ENCODE assay signal across 14 cellular contexts in the genomic region with DNA sequence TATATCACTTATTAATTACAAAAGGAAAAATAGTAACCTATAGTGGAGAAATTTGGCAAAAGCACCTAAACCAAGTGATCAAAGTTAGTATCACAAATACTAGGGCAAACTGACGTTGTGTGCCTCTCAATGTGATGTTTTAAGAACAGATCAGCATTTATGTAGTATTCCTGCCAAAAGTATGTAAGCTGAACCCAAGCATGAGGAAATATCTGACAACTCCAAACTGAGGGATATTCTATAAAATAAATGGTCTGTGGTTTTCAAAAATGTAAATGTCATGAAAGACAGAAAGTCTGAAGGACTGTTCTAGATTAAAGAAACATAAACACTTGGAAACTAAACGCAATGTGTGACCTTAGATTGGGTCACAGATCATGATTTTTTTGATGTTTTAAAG.
"Had no signal": no experiment of that assay in that cellular context is flagged by ENCODE, and none has a peak within 500 bp of the region (broad histone marks: within the 10 kb centered on the region; RNA-seq: fewer than 3 reads in every experiment).

No MANE protein-coding gene starts in this region.

- DNase-seq: activated CD4-positive, alpha-beta memory T cell treated with anti-CD3 and anti-CD28 coated beads for 36 hours; activated CD4-positive, alpha-beta T cell treated with anti-CD3 and anti-CD28 coated beads for 36 hours; activated naive CD4-positive, alpha-beta T cell treated with anti-CD3 and anti-CD28 coated beads, Interleukin-2, amount 10 ng/mL, durations not matched to agents 7 days and 5 days; activated T-cell treated with anti-CD3 and anti-CD28 coated beads, Interleukin-2, amount 50 U/mL, for 24 hours; cortex of kidney; effector memory CD4-positive, alpha-beta T cell; foreskin keratinocyte; glutamatergic neuron; lower lobe of right lung; right cardiac atrium; stimulated activated naive CD8-positive, alpha-beta T cell treated with anti-CD3 and anti-CD28 coated beads, Interleukin-15, Interleukin-2, amounts not matched to agents 100 U/mL and 50 U/mL, for 24 hours; T-helper 17 cell had no signal

- H3K4me3 ChIP-seq: lower lobe of right lung, prostate gland, suprapubic skin had no signal
